11 cellular contexts compared by ENCODE assay signal in genomic region chr1:156387899-156388813, GRCh38. TPM values are rescaled to one million over a fixed set of nuclear protein-coding genes. Genes with fewer than 3 reads are reported as not detected.
DNase-seq lines count a peak whose midpoint lies in the region; ATAC-seq and TF ChIP-seq lines count a peak whose summit lies in the region.
"Had no signal": no experiment of that assay in that cellular context is flagged by ENCODE, and none has a peak within 500 bp of the region (broad histone marks: within the 10 kb centered on the region; RNA-seq: fewer than 3 reads in every experiment).

No MANE protein-coding gene starts in this region.

- H3K27me3 Mint-ChIP-seq in MCF 10A (ENCODE audit: insufficient read depth, unreplicated experiment) (no peaks in the 10 kb centered on the region), mesothelial cell of epicardium (ENCODE audit: low read depth) (peaks cover 51% of the 10 kb centered on the region)

- CTCF ChIA-PET in MCF 10A (lab: Yijun Ruan, JAX): interaction anchor here (0.5 to 10.9 kb wide), 9 partner anchors 14 to 410 kb away, joined by 3 to 452 read pairs (median 66); partner anchors contain the start of gene ARHGEF2

- ATAC-seq in GM19328 (IDR thresholded peaks at IDR 0.05; ENCODE audit: unreplicated experiment): no peak
- ATAC-seq: A549 had no signal

- TF ChIP-seq CTCF in breast epithelium (IDR thresholded peaks at IDR 0.05) (no peak), MCF 10A (IDR thresholded peaks at IDR 0.05; ENCODE audit: unreplicated experiment) (no peak), mesothelial cell of epicardium (IDR thresholded peaks at IDR 0.05; ENCODE audit: unreplicated experiment) (no peak), testis (IDR thresholded peaks at IDR 0.05) (no peak)

- TF ChIP-seq POLR2A in breast epithelium (IDR thresholded peaks at IDR 0.05): no peak
- TF ChIP-seq POLR2A in testis (IDR thresholded peaks at IDR 0.05): no peak

- H3K27ac ChIP-seq in breast epithelium (no peak overlapping the region), testis (no peak overlapping the region)
- H3K27ac ChIP-seq: A549, pancreas had no signal

- H3K4me1 ChIP-seq in breast epithelium: no peaks in the 10 kb centered on the region
- no peaks in the 10 kb centered on the region for H3K4me1 ChIP-seq in testis
- H3K4me1 ChIP-seq: pancreas had no signal

- H3K9me3 Mint-ChIP-seq in MCF 10A (ENCODE audit: unreplicated experiment): no peaks in the 10 kb centered on the region
- H3K9me3 Mint-ChIP-seq in mesothelial cell of epicardium: no peaks in the 10 kb centered on the region

- H3K4me3 Mint-ChIP-seq in MCF 10A (ENCODE audit: unreplicated experiment): no peak overlapping the region
- peak overlapping the region; percentile 46 for H3K4me3 Mint-ChIP-seq in mesothelial cell of epicardium

- H3K4me3 ChIP-seq in breast epithelium (peak overlapping the region in 2 of 3 donors; percentile 39 to 64), testis (peak overlapping the region; percentile 26 to 31)
- H3K4me3 ChIP-seq: A549, pancreas had no signal

- no peaks in the 10 kb centered on the region for H3K36me3 ChIP-seq in breast epithelium
- no peaks in the 10 kb centered on the region for H3K36me3 ChIP-seq in testis (ENCODE audit: low read depth, missing control alignments)
- H3K36me3 ChIP-seq: pancreas had no signal

- H3K9me3 ChIP-seq in breast epithelium: no peaks in the 10 kb centered on the region
- H3K9me3 ChIP-seq in testis: no peaks in the 10 kb centered on the region
- H3K9me3 ChIP-seq: A549, pancreas had no signal

- H3K27ac Mint-ChIP-seq in MCF 10A (ENCODE audit: low read depth, unreplicated experiment): no peak overlapping the region
- no peak overlapping the region for H3K27ac Mint-ChIP-seq in mesothelial cell of epicardium

- peaks cover 0 to 28% of the 10 kb centered on the region in 2 donors for H3K27me3 ChIP-seq in breast epithelium
- no peaks in the 10 kb centered on the region for H3K27me3 ChIP-seq in testis
- H3K27me3 ChIP-seq: pancreas had no signal

- 1 to 11% methylated on average over 32 to 73 of the region's 80 CpGs for WGBS in testis, 2 donors

- no TSS peak for BruUV-seq in MCF 10A (replicated peaks; lab: Mats Ljungman, UMichigan)

- no peaks in the 10 kb centered on the region for H3K36me3 Mint-ChIP-seq in MCF 10A (ENCODE audit: insufficient read depth, unreplicated experiment)
- H3K36me3 Mint-ChIP-seq in mesothelial cell of epicardium: no peaks in the 10 kb centered on the region

- intact Hi-C loops in breast epithelium (cut with DNase I; ENCODE audit: low total_unique reads) (loop anchor here (10.0 kb wide), 1 partner anchor 57 kb away; no protein-coding TSS in a partner anchor), MCF 10A (cut with micrococcal nuclease) (no loop called here), testis (cut with DNase I; ENCODE audit: low total_unique reads) (loop anchor here (5.0 kb wide), 1 partner anchor 59 kb away; no protein-coding TSS in a partner anchor)

- POLR2A ChIA-PET in MCF 10A (lab: Yijun Ruan, JAX): no interaction called here

- DNase-seq in breast epithelium (ENCODE audit: low spot score in 2 of 2) (no peak), MCF 10A (ENCODE audit: unreplicated experiment) (no peak), epidermal melanocyte (ENCODE audit: insufficient read length, low spot score) (peak; percentile 47), mesothelial cell of epicardium (ENCODE audit: low spot score in 2 of 2, unreplicated experiment in 2 of 2) (peak in 1 of 2 experiments; percentile 45), testis (peak; percentile 64)
- no peak for DNase-seq in central memory CD4-positive, alpha-beta T cell
- DNase-seq in activated T-cell treated with anti-CD3 and anti-CD28 coated beads, Interleukin-2, amount 50 U/mL, for 48 hours: no peak
- DNase-seq: NCI-H1105 treated with DMSO at 0.1 percent for 48 hours, pancreas had no signal

- H3K4me1 Mint-ChIP-seq in MCF 10A (ENCODE audit: insufficient read depth, unreplicated experiment) (peaks cover 11% of the 10 kb centered on the region), mesothelial cell of epicardium (peaks cover 10% of the 10 kb centered on the region)

RNA-seq across cellular contexts. Expression of gene RHBG, which starts 19.1 kb away (rescaled TPM):
- total RNA-seq in breast epithelium (not detected), MCF 10A (2022) (not detected in 2 replicates), mesothelial cell of epicardium (0.88 to 1.2 TPM (median 0.92 TPM) in 3 replicates), testis (1 to 10 TPM; 2.0 TPM)
- polyA plus RNA-seq in testis (ENCODE audit: insufficient read depth, low read depth, low replicate concordance): 3.3 TPM

RNA-seq across cellular contexts. Expression of gene TSACC, which starts 49.8 kb away (rescaled TPM):
- 1 to 10 TPM in 2 of 3 donors, not detected in 1; 1.4 to 1.5 TPM for total RNA-seq in breast epithelium
- total RNA-seq in MCF 10A (2022): 1.8 and 3.6 TPM in 2 replicates
- total RNA-seq in mesothelial cell of epicardium: not detected in 3 replicates
- 100 to 1,000 TPM; 354 to 748 TPM for total RNA-seq in testis
- polyA plus RNA-seq in testis (ENCODE audit: insufficient read depth, low read depth, low replicate concordance): 1,814 TPM
- total RNA-seq: pancreas had no signal

RNA-seq across cellular contexts. Expression of gene CCT3, which starts 50.1 kb away (rescaled TPM):
- total RNA-seq in breast epithelium (100 to 1,000 TPM; 150 to 263 (median 262) TPM), MCF 10A (2022) (495 and 574 TPM in 2 replicates), mesothelial cell of epicardium (174 to 190 TPM (median 186 TPM) in 3 replicates), testis (100 to 1,000 TPM; 192 to 203 TPM)
- polyA plus RNA-seq in testis (ENCODE audit: insufficient read depth, low read depth, low replicate concordance): 302 TPM

Comparison
In these comparisons a context has a peak if more than half of its experiments do, and no peak if none do; other contexts are left out.
1. DNase-seq: peak in epidermal melanocyte (single experiment) and testis (single experiment); none in breast epithelium (0 of 2), MCF 10A (single experiment), central memory CD4-positive, alpha-beta T cell (single experiment) and activated T-cell treated with anti-CD3 and anti-CD28 coated beads, Interleukin-2, amount 50 U/mL, for 48 hours (0 of 2).
2. RNA of gene TSACC, which starts 49.8 kb away (total RNA-seq): 354 to 748 TPM in testis; 1.8 to 3.6 TPM in MCF 10A, 1.4 to 1.5 TPM in breast epithelium and not detected in mesothelial cell of epicardium; every median in the first group is over 10 times any median in the second.